In the genomic region with DNA sequence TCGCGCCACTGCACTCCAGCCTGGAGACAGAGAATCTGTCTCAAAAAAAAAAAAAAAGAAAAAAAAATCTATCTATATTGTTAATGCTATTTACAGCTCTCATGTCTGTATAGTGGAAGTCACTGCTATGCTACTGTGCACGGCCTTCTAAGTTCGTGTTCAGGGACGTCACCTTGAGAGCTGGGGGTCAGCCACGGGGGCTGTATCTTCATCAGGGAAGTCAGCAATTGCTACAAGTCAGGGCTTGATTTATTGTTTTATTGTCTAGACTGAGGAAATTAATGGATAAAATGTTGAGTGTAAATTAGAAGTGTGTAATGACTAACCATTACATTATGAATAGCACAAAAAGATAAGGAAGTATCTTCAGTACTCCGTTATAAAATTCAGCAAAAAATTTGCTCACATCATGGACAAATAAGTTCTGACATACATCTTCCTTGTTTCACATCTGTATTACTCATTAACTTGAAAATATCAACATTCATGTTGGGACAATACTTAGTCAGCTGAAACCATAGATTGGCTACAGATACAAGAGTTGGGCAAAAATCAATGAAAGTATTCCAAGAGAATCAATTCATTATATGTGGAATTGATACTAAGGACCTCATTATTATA, we compare ENCODE assay signal across 21 cellular contexts.
DNase-seq lines count a peak whose midpoint lies in the region; ATAC-seq, FAIRE-seq and TF ChIP-seq lines count a peak whose summit lies in the region.
"Had no signal": no experiment of that assay in that cellular context is flagged by ENCODE, and none has a peak within 500 bp of the region (broad histone marks: within the 10 kb centered on the region; RNA-seq: fewer than 3 reads in every experiment).

No MANE protein-coding gene starts in this region.

- in situ Hi-C loops in HepG2 (cut with HindIII; ENCODE audit: extremely low pct_ligation_motif_present, low pct_unique_long_range_greater_than_20kb), result no loop called here
- in situ Hi-C loops in transverse colon (cut with MboI; ENCODE audit: low pct_ligation_motif_present in 1 of 4, low pct_unique_long_range_greater_than_20kb in 1 of 4, low sequenced_read_pairs in 3 of 4), result no loop called here

- H3K9me3 Mint-ChIP-seq in endodermal cell, result peaks cover 39% of the 10 kb centered on the region

- peak; percentile 34 to 59 (median 47) for ATAC-seq in right lobe of liver
- ATAC-seq in HepG2, result no peak
- ATAC-seq in HG02678 (IDR thresholded peaks at IDR 0.05; ENCODE audit: unreplicated experiment), result no peak

- no peaks in the 10 kb centered on the region for H3K27me3 Mint-ChIP-seq in endodermal cell (ENCODE audit: insufficient read depth)
- H3K27me3 Mint-ChIP-seq: B cell had no signal

- H3K36me3 Mint-ChIP-seq in endodermal cell (ENCODE audit: low read depth), result no peaks in the 10 kb centered on the region
- H3K36me3 Mint-ChIP-seq: CD14-positive monocyte had no signal

- H3K27ac Mint-ChIP-seq in endodermal cell, result no peak overlapping the region
- H3K27ac Mint-ChIP-seq: B cell, CD14-positive monocyte had no signal

- no peak for TF ChIP-seq RAD21 in HepG2 (CRISPR knock-in tag; IDR thresholded peaks at IDR 0.05)

- CTCF ChIA-PET in HepG2 (lab: Yijun Ruan, JAX; ENCODE audit: low intra/inter-chr PET ratio, low total read pairs), result no interaction called here

- no peaks in the 10 kb centered on the region for H3K36me3 ChIP-seq in right lobe of liver
- H3K36me3 ChIP-seq in HepG2 (replicated peaks in 1 of 2; ENCODE audit: control insufficient read depth in 1 of 2, insufficient read depth in 2 of 2, low read length in 2 of 2), result no peaks in the 10 kb centered on the region
- no peaks in the 10 kb centered on the region for H3K36me3 ChIP-seq in endodermal cell (ENCODE audit: control insufficient read depth, insufficient read depth, low read length)
- H3K36me3 ChIP-seq in transverse colon, result no peaks in the 10 kb centered on the region

- no peak overlapping the region for H2AFZ ChIP-seq in HepG2 (ENCODE audit: low read length)

- DNase-seq in right lobe of liver (no peak), HepG2 (ENCODE audit: low spot score) (no peak), endodermal cell (peak; percentile 15), kidney glomerular epithelial cell (lab: John Stamatoyannopoulos, UW) (peak; percentile 8), transverse colon (no peak), NCI-H748 (lab: John Stamatoyannopoulos, UW; ENCODE audit: unreplicated experiment) (no peak)
- no peak for DNase-seq in effector CD4-positive, alpha-beta T cell
- DNase-seq: DMS79, H7, KBM-7, NCI-H1092 treated with DMSO at 0.1 percent for 48 hours, NCI-H1436 treated with DMSO at 0.1 percent for 48 hours, NCI-H2029, NCI-H226, NCI-H510A treated with DMSO at 0.1 percent for 48 hours, NCI-H774, OCI-M1, Right ventricle myocardium superior had no signal

- H3K4me1 Mint-ChIP-seq in endodermal cell, result peaks cover 20% of the 10 kb centered on the region
- H3K4me1 Mint-ChIP-seq: CD14-positive monocyte had no signal

- no peak for TF ChIP-seq POLR2A in right lobe of liver (IDR thresholded peaks at IDR 0.05)
- TF ChIP-seq POLR2A in HepG2 (IDR thresholded peaks at IDR 0.05; ENCODE audit: insufficient read depth in 1 of 2, low read depth in 2 of 2, low read length in 2 of 2), result no peak
- TF ChIP-seq POLR2A in transverse colon (IDR thresholded peaks at IDR 0.05), result no peak

- FAIRE-seq in HepG2 (lab: Jason Lieb, UNC), result no peak

- H3K9ac ChIP-seq in HepG2 (ENCODE audit: insufficient read depth, low read depth, low read length) (no peak overlapping the region), endodermal cell (ENCODE audit: extremely low read depth, low read length, poor library complexity, severe bottlenecking) (no peak overlapping the region)

- no TSS peak for BruUV-seq in HepG2 (replicated peaks; lab: Mats Ljungman, UMichigan)

- H3K9me3 ChIP-seq in right lobe of liver, result no peaks in the 10 kb centered on the region
- H3K9me3 ChIP-seq in HepG2 (ENCODE audit: low read length), result no peaks in the 10 kb centered on the region
- peaks cover 26% of the 10 kb centered on the region for H3K9me3 ChIP-seq in endodermal cell (ENCODE audit: control insufficient read depth, low read length)
- no peaks in the 10 kb centered on the region for H3K9me3 ChIP-seq in transverse colon

- no peak overlapping the region for H3K27ac ChIP-seq in right lobe of liver
- H3K27ac ChIP-seq in HepG2 (ENCODE audit: extremely low read length, insufficient read depth, low read length), result no peak overlapping the region
- H3K27ac ChIP-seq in endodermal cell (ENCODE audit: low read depth, low read length), result no peak overlapping the region
- H3K27ac ChIP-seq in transverse colon, result no peak overlapping the region

- no peaks in the 10 kb centered on the region for H3K4me1 ChIP-seq in right lobe of liver
- no peaks in the 10 kb centered on the region for H3K4me1 ChIP-seq in HepG2 (ENCODE audit: insufficient read depth, low read length)
- H3K4me1 ChIP-seq in endodermal cell (ENCODE audit: control insufficient read depth, insufficient read depth, low read length), result peaks cover 9% of the 10 kb centered on the region
- no peaks in the 10 kb centered on the region for H3K4me1 ChIP-seq in transverse colon

- WGBS in right lobe of liver (ENCODE audit: insufficient coverage, low coverage, low lambda C conversion rate, missing lambda C conversion rate), result 65% methylated on average over 7 of the region's 7 CpGs
- WGBS in HepG2 (ENCODE audit: low lambda C conversion rate), result 4% methylated on average over 7 of the region's 7 CpGs
- 93 to 100% methylated on average over 3 to 5 of the region's 7 CpGs for WGBS in endodermal cell (ENCODE audit: insufficient coverage in 1 of 2, insufficient read length in 1 of 2), 2 experiments
- 77 to 90% methylated on average over 5 to 7 of the region's 7 CpGs for WGBS in transverse colon (ENCODE audit: low coverage in 1 of 2), 2 donors

- POLR2A ChIA-PET in HepG2 (lab: Yijun Ruan, JAX), result no interaction called here

- TF ChIP-seq EP300 in HepG2 (IDR thresholded peaks at IDR 0.05; ENCODE audit: low read depth in 2 of 2, low read length in 2 of 2) (no peak), HepG2 (CRISPR knock-in tag; IDR thresholded peaks at IDR 0.05; ENCODE audit: borderline replicate concordance) (no peak), transverse colon (IDR thresholded peaks at IDR 0.05; ENCODE audit: low read depth) (no peak)

- H3K4me3 Mint-ChIP-seq in endodermal cell, result no peak overlapping the region
- H3K4me3 Mint-ChIP-seq: B cell, CD14-positive monocyte had no signal

- no peaks in the 10 kb centered on the region for H4K20me1 ChIP-seq in HepG2 (ENCODE audit: insufficient read depth, low read length)

- intact Hi-C loops in right lobe of liver (cut with DNase I) (no loop called here), HepG2 (cut with micrococcal nuclease; ENCODE audit: unreplicated experiment) (no loop called here), transverse colon (cut with DNase I; ENCODE audit: low total_unique reads) (no loop called here)

- H3K27me3 ChIP-seq in right lobe of liver (no peaks in the 10 kb centered on the region), HepG2 (ENCODE audit: control insufficient read depth in 1 of 2, insufficient read depth in 2 of 2, low read length in 2 of 2) (peaks cover 0 to 9% of the 10 kb centered on the region in 2 experiments; a peak in 1 of 5 replicates), endodermal cell (ENCODE audit: control insufficient read depth, insufficient read depth, low read length, poor library complexity, severe bottlenecking) (no peaks in the 10 kb centered on the region), transverse colon (no peaks in the 10 kb centered on the region)

- no peak for TF ChIP-seq CTCF in right lobe of liver (IDR thresholded peaks at IDR 0.05)
- no peak for TF ChIP-seq CTCF in HepG2 (CRISPR knock-in tag; IDR thresholded peaks at IDR 0.05)
- TF ChIP-seq CTCF in endodermal cell (conservative IDR thresholded peaks at IDR 0.05), result no peak
- TF ChIP-seq CTCF in transverse colon (IDR thresholded peaks at IDR 0.05), result no peak

- no peak overlapping the region for H3K4me3 ChIP-seq in right lobe of liver
- no peak overlapping the region for H3K4me3 ChIP-seq in HepG2 (replicated peaks in 1 of 3; ENCODE audit: insufficient read depth in 1 of 3, low read depth in 2 of 3, low read length in 3 of 3)
- H3K4me3 ChIP-seq in endodermal cell (ENCODE audit: low read length), result no peak overlapping the region
- no peak overlapping the region for H3K4me3 ChIP-seq in transverse colon

- no peaks in the 10 kb centered on the region for H3K79me2 ChIP-seq in HepG2 (ENCODE audit: insufficient read depth, low read length)

- H3K4me2 ChIP-seq in HepG2 (ENCODE audit: low read depth, low read length), result no peak overlapping the region

TF ChIP-seq in HepG2, 621 proteins besides CTCF, POLR2A, EP300 and RAD21 (continues in another document):
- no peak for TF ChIP-seq MED1 (CRISPR knock-in tag; IDR thresholded peaks at IDR 0.05)
- TF ChIP-seq SNAPC2 (CRISPR knock-in tag; IDR thresholded peaks at IDR 0.05), result no peak
- TF ChIP-seq ZNF256 (CRISPR knock-in tag; conservative IDR thresholded peaks at IDR 0.05), result no peak
- TF ChIP-seq, protein P1, sequence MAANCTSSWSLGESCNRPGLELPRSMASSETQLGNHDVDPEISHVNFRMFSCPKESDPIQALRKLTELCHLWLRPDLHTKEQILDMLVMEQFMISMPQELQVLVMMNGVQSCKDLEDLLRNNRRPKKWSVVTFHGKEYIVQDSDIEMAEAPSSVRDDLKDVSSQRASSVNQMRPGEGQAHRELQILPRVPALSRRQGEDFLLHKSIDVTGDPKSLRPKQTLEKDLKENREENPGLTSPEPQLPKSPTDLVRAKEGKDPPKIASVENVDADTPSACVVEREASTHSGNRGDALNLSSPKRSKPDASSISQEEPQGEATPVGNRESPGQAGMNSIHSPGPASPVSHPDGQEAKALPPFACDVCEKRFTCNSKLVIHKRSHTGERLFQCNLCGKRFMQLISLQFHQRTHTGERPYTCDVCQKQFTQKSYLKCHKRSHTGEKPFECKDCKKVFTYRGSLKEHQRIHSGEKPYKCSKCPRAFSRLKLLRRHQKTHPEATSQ (CRISPR knock-in tag; IDR thresholded peaks at IDR 0.05; ENCODE audit: borderline replicate concordance), result no peak
- no peak for TF ChIP-seq HNF4G (IDR thresholded peaks at IDR 0.05; ENCODE audit: borderline replicate concordance, low read depth, low read length)
- TF ChIP-seq HNF4G (CRISPR knock-in tag; IDR thresholded peaks at IDR 0.05; ENCODE audit: borderline replicate concordance, low read depth), result no peak
- no peak for TF ChIP-seq YEATS2 (CRISPR knock-in tag; IDR thresholded peaks at IDR 0.05; ENCODE audit: borderline replicate concordance)
- TF ChIP-seq ZNF572 (CRISPR knock-in tag; IDR thresholded peaks at IDR 0.05), result no peak
- TF ChIP-seq, protein P2, sequence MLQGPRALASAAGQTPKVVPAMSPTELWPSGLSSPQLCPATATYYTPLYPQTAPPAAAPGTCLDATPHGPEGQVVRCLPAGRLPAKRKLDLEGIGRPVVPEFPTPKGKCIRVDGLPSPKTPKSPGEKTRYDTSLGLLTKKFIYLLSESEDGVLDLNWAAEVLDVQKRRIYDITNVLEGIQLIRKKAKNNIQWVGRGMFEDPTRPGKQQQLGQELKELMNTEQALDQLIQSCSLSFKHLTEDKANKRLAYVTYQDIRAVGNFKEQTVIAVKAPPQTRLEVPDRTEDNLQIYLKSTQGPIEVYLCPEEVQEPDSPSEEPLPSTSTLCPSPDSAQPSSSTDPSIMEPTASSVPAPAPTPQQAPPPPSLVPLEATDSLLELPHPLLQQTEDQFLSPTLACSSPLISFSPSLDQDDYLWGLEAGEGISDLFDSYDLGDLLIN (CRISPR knock-in tag; IDR thresholded peaks at IDR 0.05; ENCODE audit: borderline replicate concordance), result no peak

Comparison
In these comparisons a context has a peak if more than half of its experiments do, and no peak if none do; other contexts are left out.
1. ATAC-seq: peak in right lobe of liver (4 of 4); none in HepG2 (single experiment) and HG02678 (single experiment).
2. DNase-seq: peak in endodermal cell (single experiment) and kidney glomerular epithelial cell (single experiment); none in right lobe of liver (0 of 3), HepG2 (single experiment), transverse colon (single experiment), NCI-H748 (single experiment) and effector CD4-positive, alpha-beta T cell (single experiment).